ENCODE assay signal across 17 cellular contexts in genomic region chr1:235156265-235156664, GRCh38.
"Had no signal": no experiment of that assay in that cellular context is flagged by ENCODE, and none has a peak within 500 bp of the region (broad histone marks: within the 10 kb centered on the region; RNA-seq: fewer than 3 reads in every experiment).

No MANE protein-coding gene starts in this region.

- H3K27ac ChIP-seq: breast epithelium, neutrophil, prostate gland, upper lobe of left lung had no signal

- H3K27me3 ChIP-seq: breast epithelium, neutrophil, upper lobe of left lung had no signal

- FAIRE-seq: endometrium had no signal

- H3K4me1 ChIP-seq: breast epithelium, prostate gland had no signal

- H3K4me3 ChIP-seq: breast epithelium, lung, prostate gland, upper lobe of left lung had no signal

- H3K9me3 ChIP-seq: breast epithelium, neutrophil, prostate gland, upper lobe of left lung had no signal

- H3K36me3 ChIP-seq: breast epithelium, prostate gland had no signal

- DNase-seq: activated CD4-positive, alpha-beta memory T cell treated with anti-CD3 and anti-CD28 coated beads for 36 hours; activated gamma-delta T cell; activated naive CD8-positive, alpha-beta T cell treated with anti-CD3 and anti-CD28 coated beads for 36 hours; activated T-cell treated with anti-CD3 and anti-CD28 coated beads, Interleukin-2, amount 50 U/mL, for 48 hours; anterior cingulate cortex; left colon; midbrain; naive thymus-derived CD4-positive, alpha-beta T cell; stimulated activated CD4-positive, alpha-beta T cell treated with anti-CD3 and anti-CD28 coated beads, Interleukin-12 subunit alpha, Interleukin-12 subunit beta, amount 100 ng/mL, for 4 hours; stimulated activated naive CD4-positive, alpha-beta T cell treated with Interleukin-2 at 50 U/mL for 16 hours; upper lobe of left lung had no signal

- ATAC-seq: esophagus mucosa; naive thymus-derived CD4-positive, alpha-beta T cell had no signal
